1 cellular context compared by ENCODE assay signal in genomic region chr3:15385238-15385695, GRCh38.
TF ChIP-seq lines count a peak whose summit lies in the region.

No MANE protein-coding gene starts in this region.

TF ChIP-seq in GM12878, 131 proteins besides CTCF, POLR2A, EP300 and RAD21:
- TF ChIP-seq ZBTB40 (IDR thresholded peaks at IDR 0.05; ENCODE audit: borderline replicate concordance) (peak; percentile 35; the same call in 1 of the 2 replicates), SMARCA5 (IDR thresholded peaks at IDR 0.05) (peak; percentile 66; the same call in 1 of the 2 replicates), RELB (IDR thresholded peaks at IDR 0.05; ENCODE audit: low read depth) (peak; percentile 52; the same call in 1 of the 2 replicates), ZNF217 (IDR thresholded peaks at IDR 0.05) (peak; percentile 87), MLLT1 (IDR thresholded peaks at IDR 0.05) (0 out of 2 replicates have a peak, but pooled peaks have one; percentile 11), IKZF1 (conservative IDR thresholded peaks at IDR 0.05) (0 out of 2 replicates have a peak, but pooled peaks have one; percentile 9), KDM1A (IDR thresholded peaks at IDR 0.05; ENCODE audit: borderline replicate concordance) (0 out of 2 replicates have a peak, but pooled peaks have one; percentile 72), MXI1 (IDR thresholded peaks at IDR 0.05; ENCODE audit: low read depth, low read length) (peak; percentile 12; the same call in 1 of the 2 replicates), IKZF2 (IDR thresholded peaks at IDR 0.05) (peak in 1 of 2 experiments; percentile 27; a peak in 2 of 4 replicates), MEF2B (IDR thresholded peaks at IDR 0.05; ENCODE audit: partially characterized antibody, poor library complexity, severe bottlenecking) (peak; percentile 8)
